Comparison of ENCODE assay signal across 1 cellular context in genomic region chr1:54254055-54254454, GRCh38.
TF ChIP-seq lines count a peak whose summit lies in the region.

No MANE protein-coding gene starts in this region.

TF ChIP-seq in HepG2, 621 proteins besides CTCF, POLR2A, EP300 and RAD21:
- TF ChIP-seq MAFK (conservative IDR thresholded peaks at IDR 0.05 in 1 of 2, IDR thresholded peaks at IDR 0.05 in 1 of 2; ENCODE audit: low read length in 2 of 2): no peak
- no peak for TF ChIP-seq CAMTA2 (CRISPR knock-in tag; IDR thresholded peaks at IDR 0.05; ENCODE audit: borderline replicate concordance)
- TF ChIP-seq SUZ12 (IDR thresholded peaks at IDR 0.05; ENCODE audit: low read depth, low read length): no peak
- TF ChIP-seq CEBPG (CRISPR knock-in tag; IDR thresholded peaks at IDR 0.05): no peak
- no peak for TF ChIP-seq TEAD3 (CRISPR knock-in tag; optimal IDR thresholded peaks at IDR 0.05; ENCODE audit: borderline replicate concordance)
- no peak for TF ChIP-seq ZNF605 (CRISPR knock-in tag; IDR thresholded peaks at IDR 0.05)
- TF ChIP-seq GLMP (CRISPR knock-in tag; IDR thresholded peaks at IDR 0.05; ENCODE audit: borderline replicate concordance): no peak
